ENCODE assay signal across 10 cellular contexts in genomic region chr12:3313655-3314305, GRCh38.
DNase-seq lines count a peak whose midpoint lies in the region; ATAC-seq and TF ChIP-seq lines count a peak whose summit lies in the region.
"Had no signal": no experiment of that assay in that cellular context is flagged by ENCODE, and none has a peak within 500 bp of the region (broad histone marks: within the 10 kb centered on the region; RNA-seq: fewer than 3 reads in every experiment).

No MANE protein-coding gene starts in this region.

- peak; percentile 20; the same call in 1 of the 2 replicates for TF ChIP-seq CTCF in HEK293 (tag by site-specific recombination; IDR thresholded peaks at IDR 0.05)
- peak; percentile 20 for TF ChIP-seq CTCF in fibroblast of the aortic adventitia (IDR thresholded peaks at IDR 0.05; ENCODE audit: insufficient read depth, low read length)

- no peak overlapping the region for H3K27ac ChIP-seq in HEK293 (ENCODE audit: extremely low read depth, low read depth, low read length)
- H3K27ac ChIP-seq: BLaER1 had no signal

- intact Hi-C loops in sciatic nerve (cut with DNase I) = no loop called here

- H3K4me3 ChIP-seq in HEK293 (ENCODE audit: low read depth, low read length) (no peak overlapping the region), fibroblast of the aortic adventitia (ENCODE audit: low read depth, low read length) (no peak overlapping the region)
- H3K4me3 ChIP-seq: BLaER1 had no signal

- ATAC-seq in sciatic nerve (peak; percentile 49), GM19395 (IDR thresholded peaks at IDR 0.05; ENCODE audit: unreplicated experiment) (no peak)
- ATAC-seq: naive thymus-derived CD4-positive, alpha-beta T cell had no signal

- H3K36me3 ChIP-seq in HEK293 (ENCODE audit: control insufficient read depth in 2 of 2, insufficient read depth in 1 of 2, low read length in 2 of 2) = no peaks in the 10 kb centered on the region
- H3K36me3 ChIP-seq: BLaER1 had no signal

- no peaks in the 10 kb centered on the region for H3K9me3 ChIP-seq in HEK293 (ENCODE audit: control insufficient read depth, insufficient read depth, low read depth, low read length)
- H3K9me3 ChIP-seq: BLaER1 had no signal

- POLR2A ChIA-PET in HEK293 (lab: Yijun Ruan, JAX) = no interaction called here

- in situ Hi-C loops in SK-MEL-5 (cut with HindIII; ENCODE audit: low pct_unique_long_range_greater_than_20kb, low sequenced_read_pairs) = no loop called here

- peak; percentile 19 to 79 (median 60) for DNase-seq in NCI-H1417 (lab: John Stamatoyannopoulos, UW)
- DNase-seq in NCI-H1417 treated with DMSO at 0.1 percent for 48 hours (lab: John Stamatoyannopoulos, UW) = no peak
- DNase-seq in SK-MEL-5 (ENCODE audit: low read depth, low spot score) = peak; percentile 50
- no peak for DNase-seq in fibroblast of the aortic adventitia (ENCODE audit: low read depth)
- no peak for DNase-seq in sciatic nerve (ENCODE audit: low spot score)
- DNase-seq in stimulated activated CD4-positive, alpha-beta T cell treated with anti-CD3 and anti-CD28 coated beads, Interleukin-12 subunit alpha, Interleukin-12 subunit beta, amount 100 ng/mL, for 4 hours = no peak

- H3K4me1 ChIP-seq in HEK293 (ENCODE audit: control insufficient read depth, insufficient read depth, low read length) = no peaks in the 10 kb centered on the region

- CTCF ChIA-PET in HEK293 (lab: Yijun Ruan, JAX) = interaction anchor here (0.6 to 11.4 kb wide), 16 partner anchors 9 to 491 kb away, joined by 3 to 96 read pairs (median 4); no protein-coding TSS in a partner anchor

TF ChIP-seq in HEK293, 187 proteins besides CTCF, POLR2A, EP300 and RAD21:
- TF ChIP-seq ATF2 (tag by site-specific recombination; IDR thresholded peaks at IDR 0.05; ENCODE audit: low read depth) = no peak
- TF ChIP-seq ZNF184 (tag by site-specific recombination; IDR thresholded peaks at IDR 0.05) = no peak
- TF ChIP-seq ZNF654 (tag by site-specific recombination; IDR thresholded peaks at IDR 0.05; ENCODE audit: low read depth) = peak; percentile 38
- TF ChIP-seq ZFHX2 (tag by site-specific recombination; conservative IDR thresholded peaks at IDR 0.05) = 0 out of 2 replicates have a peak, but pooled peaks have one; percentile 8
- TF ChIP-seq ZNF335 (tag by site-specific recombination; conservative IDR thresholded peaks at IDR 0.05) = no peak
- TF ChIP-seq EGR2 (tag by site-specific recombination; IDR thresholded peaks at IDR 0.05; ENCODE audit: low read depth) = peak; percentile 27; the same call in 1 of the 2 replicates

Comparison
In these comparisons a context has a peak if more than half of its experiments do, and no peak if none do; other contexts are left out.
1. DNase-seq: peak in NCI-H1417 (3 of 3) and SK-MEL-5 (single experiment); none in NCI-H1417 treated with DMSO at 0.1 percent for 48 hours (single experiment), fibroblast of the aortic adventitia (single experiment), sciatic nerve (single experiment) and stimulated activated CD4-positive, alpha-beta T cell treated with anti-CD3 and anti-CD28 coated beads, Interleukin-12 subunit alpha, Interleukin-12 subunit beta, amount 100 ng/mL, for 4 hours (single experiment).